In genomic region chr5:142078706-142079105, GRCh38 we compare ENCODE assay signal across 27 cellular contexts.
"Had no signal": no experiment of that assay in that cellular context is flagged by ENCODE, and none has a peak within 500 bp of the region (broad histone marks: within the 10 kb centered on the region; RNA-seq: fewer than 3 reads in every experiment).

No MANE protein-coding gene starts in this region.

- DNase-seq: islet precursor cell; left ventricle myocardium inferior; mesendoderm; naive B cell; natural killer cell; nephron progenitor cell; occipital lobe; stimulated activated CD4-positive, alpha-beta T cell treated with anti-CD3 and anti-CD28 coated beads, Interleukin-12 subunit alpha, Interleukin-12 subunit beta, amount 100 ng/mL, for 4 hours; stimulated activated CD4-positive, alpha-beta T cell treated with anti-CD3 and anti-CD28 coated beads, Interleukin-15, amount 100 ng/mL, for 24 hours; stimulated activated CD4-positive, alpha-beta T cell treated with anti-CD3 and anti-CD28 coated beads, Interleukin-2, amount 100 ng/mL, for 24 hours; stimulated activated CD4-positive, alpha-beta T cell treated with anti-CD3 and anti-CD28 coated beads, Interleukin-4, amount 100 ng/mL, for 1 hour; stimulated activated naive B cell treated with anti-CD40 and anti-IgM and Interleukin-4, amounts not matched to agents 10 μg/mL and 1 μg/mL and 100 μg/mL, for 72 hours; stimulated activated naive CD8-positive, alpha-beta T cell treated with anti-CD3 and anti-CD28 coated beads, Interleukin-15, Interleukin-2, amounts not matched to agents 100 U/mL and 50 U/mL, for 24 hours; stomach; testis; tibial artery; trophoblast cell; upper lobe of right lung had no signal

- H3K4me1 Mint-ChIP-seq: naive B cell, natural killer cell had no signal

- H3K4me1 ChIP-seq: left ventricle myocardium inferior, parathyroid adenoma, right atrium auricular region, testis, tibial artery, upper lobe of right lung had no signal

- H3K9me3 Mint-ChIP-seq: naive B cell; natural killer cell; stimulated activated naive B cell treated with anti-CD40 and anti-IgM and Interleukin-4, amounts not matched to agents 10 μg/mL and 1 μg/mL and 100 μg/mL, for 72 hours had no signal

- H3K27ac ChIP-seq: hepatocyte, left ventricle myocardium inferior, neural progenitor cell, neutrophil, parathyroid adenoma, right atrium auricular region, skin epidermis, stomach, testis, tibial artery, upper lobe of right lung had no signal

- H3K36me3 Mint-ChIP-seq: naive B cell; natural killer cell; stimulated activated naive B cell treated with anti-CD40 and anti-IgM and Interleukin-4, amounts not matched to agents 10 μg/mL and 1 μg/mL and 100 μg/mL, for 72 hours had no signal

- H3K4me3 Mint-ChIP-seq: mesothelial cell of epicardium; naive B cell; natural killer cell; nephron progenitor cell; neural progenitor cell; stimulated activated naive B cell treated with anti-CD40 and anti-IgM and Interleukin-4, amounts not matched to agents 10 μg/mL and 1 μg/mL and 100 μg/mL, for 72 hours had no signal

- ATAC-seq: natural killer cell; sciatic nerve; stimulated activated naive B cell treated with anti-CD40 and anti-IgM and Interleukin-4, amounts not matched to agents 10 μg/mL and 1 μg/mL and 100 μg/mL, for 72 hours; stimulated activated naive CD8-positive, alpha-beta T cell treated with anti-CD3 and anti-CD28 coated beads, Interleukin-15, Interleukin-2, amounts not matched to agents 100 U/mL and 50 U/mL, for 24 hours; upper lobe of right lung had no signal

- H2AFZ ChIP-seq: hepatocyte, neural progenitor cell, parathyroid adenoma had no signal

- H3K9ac ChIP-seq: neural progenitor cell, parathyroid adenoma had no signal

- H3K4me2 ChIP-seq: hepatocyte, neural progenitor cell had no signal

- H3K4me3 ChIP-seq: hepatocyte, left ventricle myocardium inferior, lung, neural progenitor cell, right atrium auricular region, skin epidermis, stomach, testis, tibial artery, upper lobe of right lung had no signal

- H3K36me3 ChIP-seq: left ventricle myocardium inferior, neural progenitor cell, neutrophil, right atrium auricular region, stomach, tibial artery, upper lobe of right lung had no signal

- H3K27ac Mint-ChIP-seq: mesothelial cell of epicardium; natural killer cell; nephron progenitor cell; neural progenitor cell; stimulated activated naive B cell treated with anti-CD40 and anti-IgM and Interleukin-4, amounts not matched to agents 10 μg/mL and 1 μg/mL and 100 μg/mL, for 72 hours had no signal

- H3K27me3 ChIP-seq: hepatocyte, neural progenitor cell, right atrium auricular region, stomach, testis, tibial artery, upper lobe of right lung had no signal

- H3K9me3 ChIP-seq: left ventricle myocardium inferior, neutrophil, right atrium auricular region, stomach, testis, tibial artery, upper lobe of right lung had no signal
